ENCODE assay signal across 2 cellular contexts in genomic region chr9:97415146-97415545, GRCh38.
TF ChIP-seq lines count a peak whose summit lies in the region.

No MANE protein-coding gene starts in this region.

TF ChIP-seq in liver, 16 proteins besides CTCF, POLR2A, EP300 and RAD21:
- no peak for TF ChIP-seq EGR1 (IDR thresholded peaks at IDR 0.05; ENCODE audit: low read depth in 2 of 2)
- peak in 1 of 2 donors; percentile 19 for TF ChIP-seq RXRA (IDR thresholded peaks at IDR 0.05)
- no peak for TF ChIP-seq NR2F2 (IDR thresholded peaks at IDR 0.05)
- TF ChIP-seq ZBTB33 (IDR thresholded peaks at IDR 0.05) = peak; percentile 17
- TF ChIP-seq YY1 (IDR thresholded peaks at IDR 0.05) = no peak
- TF ChIP-seq HNF4A (conservative IDR thresholded peaks at IDR 0.05) = peak; percentile 13 to 29
- TF ChIP-seq SP1 (IDR thresholded peaks at IDR 0.05) = peak; percentile 10
- TF ChIP-seq ATF3 (IDR thresholded peaks at IDR 0.05) = no peak
- no peak for TF ChIP-seq GABPA (IDR thresholded peaks at IDR 0.05 in 1 of 2, conservative IDR thresholded peaks at IDR 0.05 in 1 of 2)
- TF ChIP-seq FOXA1 (IDR thresholded peaks at IDR 0.05) = no peak
- TF ChIP-seq TAF1 (conservative IDR thresholded peaks at IDR 0.05) = no peak
- no peak for TF ChIP-seq FOXA2 (IDR thresholded peaks at IDR 0.05)

TF ChIP-seq in HepG2, 621 proteins besides CTCF, POLR2A, EP300 and RAD21:
- TF ChIP-seq ZNF280B (CRISPR knock-in tag; IDR thresholded peaks at IDR 0.05; ENCODE audit: borderline replicate concordance) = no peak
- TF ChIP-seq ZNF660 (CRISPR knock-in tag; IDR thresholded peaks at IDR 0.05; ENCODE audit: borderline replicate concordance, low read depth) = no peak
- TF ChIP-seq SP4 (CRISPR knock-in tag; IDR thresholded peaks at IDR 0.05) = no peak
- TF ChIP-seq ZNF160 (CRISPR knock-in tag; IDR thresholded peaks at IDR 0.05) = no peak
- TF ChIP-seq NFIC (IDR thresholded peaks at IDR 0.05; ENCODE audit: low read length) = no peak
- TF ChIP-seq GABPA (IDR thresholded peaks at IDR 0.05; ENCODE audit: low read depth, low read length) = no peak
- no peak for TF ChIP-seq GABPA (CRISPR knock-in tag; IDR thresholded peaks at IDR 0.05; ENCODE audit: low read depth)
- no peak for TF ChIP-seq SP2 (CRISPR knock-in tag; IDR thresholded peaks at IDR 0.05)
- TF ChIP-seq ZNF225 (CRISPR knock-in tag; IDR thresholded peaks at IDR 0.05) = no peak
- TF ChIP-seq ZNF891 (CRISPR knock-in tag; IDR thresholded peaks at IDR 0.05) = no peak
- no peak for TF ChIP-seq ZNF740 (CRISPR knock-in tag; IDR thresholded peaks at IDR 0.05)
- TF ChIP-seq IRX3 (CRISPR knock-in tag; IDR thresholded peaks at IDR 0.05; ENCODE audit: borderline replicate concordance, low read depth) = no peak
